ENCODE assay signal across 16 cellular contexts in genomic region chr6:154478691-154479090, GRCh38. TPM values are rescaled to one million over a fixed set of nuclear protein-coding genes. Genes with fewer than 3 reads are reported as not detected.
DNase-seq lines count a peak whose midpoint lies in the region; ATAC-seq and TF ChIP-seq lines count a peak whose summit lies in the region.
"Had no signal": no experiment of that assay in that cellular context is flagged by ENCODE, and none has a peak within 500 bp of the region (broad histone marks: within the 10 kb centered on the region; RNA-seq: fewer than 3 reads in every experiment).

No MANE protein-coding gene starts in this region.

- no peaks in the 10 kb centered on the region for H3K9me3 Mint-ChIP-seq in Caco-2 (ENCODE audit: unreplicated experiment)
- no peaks in the 10 kb centered on the region for H3K9me3 Mint-ChIP-seq in CD8-positive, alpha-beta T cell
- H3K9me3 Mint-ChIP-seq: activated T-helper 1 cell treated with anti-CD3 and anti-CD28 coated beads, Interleukin-12 subunit alpha, Interleukin-12 subunit beta, Interleukin-2, Interleukin-4 antibody, amounts not matched to agents 30 ng/mL and 10 ng/mL and 1 ng/mL, durations not matched to agents 14 hours and 24 hours and 36 hours had no signal

- TF ChIP-seq CTCF in Caco-2 (IDR thresholded peaks at IDR 0.05; ENCODE audit: insufficient read depth in 1 of 2, low read depth in 1 of 2, low read length in 1 of 2, severe bottlenecking in 1 of 2, unreplicated experiment in 1 of 2) = no peak
- no peak for TF ChIP-seq CTCF in ascending aorta (IDR thresholded peaks at IDR 0.05)
- no peak for TF ChIP-seq CTCF in fibroblast of the aortic adventitia (IDR thresholded peaks at IDR 0.05; ENCODE audit: insufficient read depth, low read length)
- no peak for TF ChIP-seq CTCF in CD8-positive, alpha-beta T cell (IDR thresholded peaks at IDR 0.05)

- peaks cover 14% of the 10 kb centered on the region for H3K36me3 Mint-ChIP-seq in Caco-2 (ENCODE audit: insufficient read depth, unreplicated experiment)
- H3K36me3 Mint-ChIP-seq in CD8-positive, alpha-beta T cell = no peaks in the 10 kb centered on the region

- no TSS peak for BruUV-seq in Caco-2 (replicated peaks; lab: Mats Ljungman, UMichigan)

- intact Hi-C loops in Caco-2 (cut with micrococcal nuclease; ENCODE audit: unreplicated experiment) (no loop called here), ascending aorta (cut with DNase I) (no loop called here)
- intact Hi-C loops in CD8-positive, alpha-beta T cell (cut with DNase I, micrococcal nuclease) = no loop called here

- H3K4me1 Mint-ChIP-seq in Caco-2 (ENCODE audit: low read depth, unreplicated experiment) = peaks cover 33% of the 10 kb centered on the region
- H3K4me1 Mint-ChIP-seq in CD8-positive, alpha-beta T cell (ENCODE audit: low read depth) = no peaks in the 10 kb centered on the region

- peak overlapping the region; percentile 60 for H3K9ac ChIP-seq in skeletal muscle satellite cell (ENCODE audit: low read depth, low read length)

- peak overlapping the region; percentile 28 for H3K27ac Mint-ChIP-seq in Caco-2 (ENCODE audit: unreplicated experiment)
- H3K27ac Mint-ChIP-seq in CD8-positive, alpha-beta T cell = no peak overlapping the region
- H3K27ac Mint-ChIP-seq: activated T-helper 1 cell treated with anti-CD3 and anti-CD28 coated beads, Interleukin-12 subunit alpha, Interleukin-12 subunit beta, Interleukin-2, Interleukin-4 antibody, amounts not matched to agents 30 ng/mL and 10 ng/mL and 1 ng/mL, durations not matched to agents 14 hours and 24 hours and 36 hours had no signal

- DNase-seq in Caco-2 (no peak), ascending aorta (ENCODE audit: low spot score in 2 of 2) (no peak), fibroblast of the aortic adventitia (ENCODE audit: low read depth) (peak; percentile 52), NCI-H2227 treated with DMSO at 0.1 percent for 48 hours (lab: John Stamatoyannopoulos, UW) (no peak), mucosa of gallbladder (ENCODE audit: low spot score) (no peak)
- DNase-seq in CD8-positive, alpha-beta T cell = no peak
- DNase-seq: activated CD4-positive, alpha-beta T cell treated with anti-CD3 and anti-CD28 coated beads, Interleukin-2, amount 50 U/mL, for 1 hour; effector CD8-positive, alpha-beta T cell; NCI-H524 treated with DMSO at 0.1 percent for 48 hours; stimulated activated naive CD4-positive, alpha-beta T cell treated with Interleukin-2 at 50 U/mL for 16 hours had no signal

- peak overlapping the region; percentile 62 to 66 for H3K27ac ChIP-seq in ascending aorta
- H3K27ac ChIP-seq in CD8-positive, alpha-beta T cell (ENCODE audit: low read depth, low read length) = no peak overlapping the region
- H3K27ac ChIP-seq: HL-60, RWPE1 had no signal

- POLR2A ChIA-PET in Caco-2 (lab: Charles Lee) = no interaction called here
- POLR2A ChIA-PET in CD8-positive, alpha-beta T cell (lab: Charles Lee) = no interaction called here

- H3K4me1 ChIP-seq in Caco-2 = peaks cover 9% of the 10 kb centered on the region; the same call in 1 of the 2 replicates
- H3K4me1 ChIP-seq in ascending aorta = peaks cover 5 to 59% of the 10 kb centered on the region in 2 donors
- H3K4me1 ChIP-seq in skeletal muscle satellite cell (ENCODE audit: control insufficient read depth, insufficient read depth, low read length) = peaks cover 48% of the 10 kb centered on the region
- H3K4me1 ChIP-seq in CD8-positive, alpha-beta T cell (ENCODE audit: insufficient read depth, low read length) = no peaks in the 10 kb centered on the region

- no peak overlapping the region for H3K4me3 Mint-ChIP-seq in Caco-2 (ENCODE audit: unreplicated experiment)
- H3K4me3 Mint-ChIP-seq in CD8-positive, alpha-beta T cell = no peak overlapping the region
- H3K4me3 Mint-ChIP-seq: activated T-helper 1 cell treated with anti-CD3 and anti-CD28 coated beads, Interleukin-12 subunit alpha, Interleukin-12 subunit beta, Interleukin-2, Interleukin-4 antibody, amounts not matched to agents 30 ng/mL and 10 ng/mL and 1 ng/mL, durations not matched to agents 14 hours and 24 hours and 36 hours had no signal

- H3K9me3 ChIP-seq in Caco-2 (no peaks in the 10 kb centered on the region), ascending aorta (no peaks in the 10 kb centered on the region), skeletal muscle satellite cell (replicated peaks; ENCODE audit: low read length) (no peaks in the 10 kb centered on the region)
- no peaks in the 10 kb centered on the region for H3K9me3 ChIP-seq in CD8-positive, alpha-beta T cell (ENCODE audit: low read length)
- H3K9me3 ChIP-seq: right lobe of liver had no signal

- peak overlapping the region; percentile 80 for H3K4me2 ChIP-seq in skeletal muscle satellite cell (ENCODE audit: low read length)

- no peaks in the 10 kb centered on the region for H3K27me3 Mint-ChIP-seq in Caco-2 (ENCODE audit: insufficient read depth, unreplicated experiment)
- no peaks in the 10 kb centered on the region for H3K27me3 Mint-ChIP-seq in CD8-positive, alpha-beta T cell (ENCODE audit: low read depth)

- CTCF ChIA-PET in Caco-2 (lab: Charles Lee) = no interaction called here
- CTCF ChIA-PET in CD8-positive, alpha-beta T cell (lab: Charles Lee) = no interaction called here

- H3K4me3 ChIP-seq in Caco-2 (ENCODE audit: low read depth, low read length) (no peak overlapping the region), ascending aorta (peak overlapping the region in 1 of 2 donors; percentile 41), fibroblast of the aortic adventitia (ENCODE audit: low read depth, low read length) (no peak overlapping the region), skeletal muscle satellite cell (ENCODE audit: low read length) (peak overlapping the region; percentile 53)
- no peak overlapping the region for H3K4me3 ChIP-seq in CD8-positive, alpha-beta T cell (ENCODE audit: low read depth, low read length)
- H3K4me3 ChIP-seq: right lobe of liver had no signal

- ATAC-seq in CD8-positive, alpha-beta T cell = no peak
- no peak for ATAC-seq in HG02678 (IDR thresholded peaks at IDR 0.05; ENCODE audit: unreplicated experiment)

- no peaks in the 10 kb centered on the region for H3K27me3 ChIP-seq in Caco-2 (replicated peaks; ENCODE audit: control insufficient read depth, insufficient read depth, low read length)
- no peaks in the 10 kb centered on the region for H3K27me3 ChIP-seq in ascending aorta
- no peaks in the 10 kb centered on the region for H3K27me3 ChIP-seq in skeletal muscle satellite cell (ENCODE audit: control insufficient read depth, insufficient read depth, low read length)
- no peaks in the 10 kb centered on the region for H3K27me3 ChIP-seq in CD8-positive, alpha-beta T cell (ENCODE audit: insufficient read depth, low read length)
- H3K27me3 ChIP-seq: right lobe of liver had no signal

- H3K36me3 ChIP-seq in Caco-2 (ENCODE audit: control insufficient read depth, insufficient read depth, low read length) = peaks cover 4% of the 10 kb centered on the region; the same call in 1 of the 2 replicates
- no peaks in the 10 kb centered on the region for H3K36me3 ChIP-seq in ascending aorta
- H3K36me3 ChIP-seq in skeletal muscle satellite cell (ENCODE audit: insufficient read depth, low read length) = no peaks in the 10 kb centered on the region
- H3K36me3 ChIP-seq in CD8-positive, alpha-beta T cell (ENCODE audit: insufficient read depth, low read length) = no peaks in the 10 kb centered on the region
- H3K36me3 ChIP-seq: right lobe of liver had no signal

RNA-seq across cellular contexts. Expression of gene CNKSR3, which starts 31.8 kb away (rescaled TPM):
- total RNA-seq in Caco-2 (2022) (31.8 and 33.1 TPM in 2 replicates), ascending aorta (9.7 TPM), fibroblast of the aortic adventitia (ENCODE audit: low replicate concordance) (4.3 and 11.7 TPM in 2 replicates), mucosa of gallbladder (39.0 TPM)
- 2.4 and 3.0 TPM in 2 replicates for total RNA-seq in skeletal muscle satellite cell (2012; rRNA removed)
- total RNA-seq in CD8-positive, alpha-beta T cell = not detected
- total RNA-seq: activated T-helper 1 cell treated with anti-CD3 and anti-CD28 coated beads, Interleukin-12 subunit alpha, Interleukin-12 subunit beta, Interleukin-2, Interleukin-4 antibody, amounts not matched to agents 30 ng/mL and 10 ng/mL and 1 ng/mL, durations not matched to agents 14 hours and 24 hours and 36 hours had no signal
